In the genomic region with DNA sequence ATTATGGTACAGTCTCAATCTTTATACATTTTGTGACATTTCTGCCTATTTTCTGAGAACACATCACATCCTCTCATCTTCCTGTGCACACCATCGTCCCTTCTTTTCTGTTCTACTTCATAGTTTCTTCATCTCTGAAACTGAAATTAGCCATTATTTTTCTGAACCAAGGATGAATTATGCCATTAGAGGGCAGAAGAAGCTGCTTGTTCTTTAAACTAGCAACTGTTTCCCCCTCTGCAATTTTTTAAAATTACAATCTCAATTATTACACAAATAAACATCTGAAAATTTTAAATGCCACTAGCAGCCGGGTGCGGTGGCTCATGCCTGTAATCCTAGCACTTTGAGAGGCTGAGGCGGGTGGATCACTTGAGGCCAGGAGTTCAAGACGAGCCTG, we compare ENCODE assay signal across 12 cellular contexts. TPM values are rescaled to one million over a fixed set of nuclear protein-coding genes. Genes with fewer than 3 reads are reported as not detected.
A peak's percentile ranks its signal among the peaks of the same experiment; 100 is the strongest.
DNase-seq lines count a peak whose midpoint lies in the region; ATAC-seq and TF ChIP-seq lines count a peak whose summit lies in the region.
"Had no signal": no experiment of that assay in that cellular context is flagged by ENCODE, and none has a peak within 500 bp of the region (broad histone marks: within the 10 kb centered on the region; RNA-seq: fewer than 3 reads in every experiment).

No MANE protein-coding gene starts in this region.

- H3K27me3 ChIP-seq in SK-N-SH (ENCODE audit: insufficient read depth): no peaks in the 10 kb centered on the region
- H3K27me3 ChIP-seq in foreskin keratinocyte: no peaks in the 10 kb centered on the region
- H3K27me3 ChIP-seq in transverse colon: no peaks in the 10 kb centered on the region
- H3K27me3 ChIP-seq: sigmoid colon, thyroid gland had no signal

- WGBS in SK-N-SH (ENCODE audit: low lambda C conversion rate): 79% methylated on average over 5 of the region's 5 CpGs
- 42 to 57% methylated on average over 3 to 5 of the region's 5 CpGs for WGBS in transverse colon (ENCODE audit: low coverage in 1 of 2), 2 donors

- no peak overlapping the region; the same call in 1 of the 2 replicates for H2AFZ ChIP-seq in SK-N-SH (ENCODE audit: low read depth)

- no peaks in the 10 kb centered on the region for H3F3A ChIP-seq in SK-N-SH (replicated peaks; ENCODE audit: insufficient read depth)

- H3K27me3 Mint-ChIP-seq in activated T-helper 17 cell treated with anti-CD3 and anti-CD28 coated beads, Interleukin-2, amount 50 U/mL, for 72 hours: peaks cover 6% of the 10 kb centered on the region

- no peak for TF ChIP-seq EP300 in SK-N-SH (IDR thresholded peaks at IDR 0.05; ENCODE audit: borderline replicate concordance in 1 of 2, low read depth in 1 of 2, low read length in 1 of 2)
- TF ChIP-seq EP300 in transverse colon (IDR thresholded peaks at IDR 0.05; ENCODE audit: low read depth): no peak

- H4K20me1 ChIP-seq in SK-N-SH (ENCODE audit: insufficient read depth): no peaks in the 10 kb centered on the region

- H3K9me3 ChIP-seq in SK-N-SH (no peaks in the 10 kb centered on the region), transverse colon (no peaks in the 10 kb centered on the region)
- H3K9me3 ChIP-seq: sigmoid colon, thyroid gland had no signal

- CTCF ChIA-PET in SK-N-SH (lab: Yijun Ruan, JAX): interaction anchor here (0.6 to 5.3 kb wide), 14 partner anchors 13 to 374 kb away, joined by 3 to 40 read pairs (median 3); no protein-coding TSS in a partner anchor

- POLR2A ChIA-PET in SK-N-SH (lab: Yijun Ruan, JAX): no interaction called here

- H3K9me2 ChIP-seq in SK-N-SH: no peaks in the 10 kb centered on the region

- H3K27ac ChIP-seq in SK-N-SH (ENCODE audit: low read depth in 2 of 2, low read length in 1 of 2) (no peak overlapping the region), foreskin keratinocyte (no peak overlapping the region), transverse colon (no peak overlapping the region)
- H3K27ac ChIP-seq: sigmoid colon, thyroid gland had no signal

- no peak overlapping the region for H3K9ac ChIP-seq in SK-N-SH

- no peaks in the 10 kb centered on the region for H3K79me2 ChIP-seq in SK-N-SH (ENCODE audit: insufficient read depth)

- no peak for ATAC-seq in foreskin keratinocyte
- ATAC-seq in activated T-helper 17 cell treated with anti-CD3 and anti-CD28 coated beads, Interleukin-2, amount 50 U/mL, for 72 hours (replicated peaks): no peak

- TF ChIP-seq CTCF in SK-N-SH (IDR thresholded peaks at IDR 0.05) (peak; percentile 69), foreskin keratinocyte (conservative IDR thresholded peaks at IDR 0.05) (peak; percentile 74), transverse colon (IDR thresholded peaks at IDR 0.05) (peak in 3 of 5 experiments; percentile 5 to 16 (median 10))

- peak; percentile 76 for TF ChIP-seq RAD21 in SK-N-SH (IDR thresholded peaks at IDR 0.05; ENCODE audit: low read length)

- in situ Hi-C loops in transverse colon (cut with MboI; ENCODE audit: low pct_ligation_motif_present in 1 of 4, low pct_unique_long_range_greater_than_20kb in 1 of 4, low sequenced_read_pairs in 3 of 4): loop anchor here in 1 of 4 donors (25.0 kb wide), 1 partner anchor 207 kb away; no protein-coding TSS in a partner anchor

- no peaks in the 10 kb centered on the region for H3K9me3 Mint-ChIP-seq in activated T-helper 17 cell treated with anti-CD3 and anti-CD28 coated beads, Interleukin-2, amount 50 U/mL, for 72 hours

- H3K36me3 ChIP-seq in SK-N-SH (replicated peaks in 1 of 2; ENCODE audit: control insufficient read depth in 1 of 2, insufficient read depth in 2 of 2, low read length in 1 of 2) (no peaks in the 10 kb centered on the region), transverse colon (no peaks in the 10 kb centered on the region)
- H3K36me3 ChIP-seq: sigmoid colon, thyroid gland had no signal

- H3K4me3 ChIP-seq in SK-N-SH (ENCODE audit: low read depth in 2 of 2, low read length in 1 of 2) (no peak overlapping the region), transverse colon (no peak overlapping the region)
- H3K4me3 ChIP-seq: sigmoid colon, thyroid gland had no signal

- H3K27ac Mint-ChIP-seq in activated T-helper 17 cell treated with anti-CD3 and anti-CD28 coated beads, Interleukin-2, amount 50 U/mL, for 72 hours: no peak overlapping the region
- H3K27ac Mint-ChIP-seq: CD14-positive monocyte had no signal

- no peak for TF ChIP-seq POLR2A in transverse colon (IDR thresholded peaks at IDR 0.05)
- TF ChIP-seq POLR2A in erythroblast (IDR thresholded peaks at IDR 0.05; ENCODE audit: low read length): no peak

- no peaks in the 10 kb centered on the region for H3K36me3 Mint-ChIP-seq in activated T-helper 17 cell treated with anti-CD3 and anti-CD28 coated beads, Interleukin-2, amount 50 U/mL, for 72 hours (ENCODE audit: low read depth)
- H3K36me3 Mint-ChIP-seq: CD14-positive monocyte had no signal

- peak; percentile 17 for DNase-seq in SIG-M5 treated with dmso at 0.1 percent for 504 hours (lab: John Stamatoyannopoulos, UW; ENCODE audit: unreplicated experiment)
- no peak for DNase-seq in SIG-M5 (lab: John Stamatoyannopoulos, UW)
- DNase-seq in SK-N-SH: peak; percentile 41
- DNase-seq in foreskin keratinocyte: peak in 1 of 2 donors; percentile 14
- no peak for DNase-seq in transverse colon
- no peak for DNase-seq in erythroblast (lab: John Stamatoyannopoulos, UW)
- DNase-seq in putamen (ENCODE audit: low spot score): no peak
- DNase-seq: NK-92 treated with Interleukin-12 subunit alpha and Interleukin-12 subunit beta, amount 100 ng/mL, for 24 hours; sigmoid colon; thyroid gland had no signal

- H3K4me1 Mint-ChIP-seq in activated T-helper 17 cell treated with anti-CD3 and anti-CD28 coated beads, Interleukin-2, amount 50 U/mL, for 72 hours: peaks cover 4% of the 10 kb centered on the region
- H3K4me1 Mint-ChIP-seq: CD14-positive monocyte had no signal

- H3K4me2 ChIP-seq in SK-N-SH: no peak overlapping the region

- intact Hi-C loops in transverse colon (cut with DNase I; ENCODE audit: low total_unique reads): loop anchor here (10.0 kb wide), 1 partner anchor 214 kb away; no protein-coding TSS in a partner anchor

- H3K4me1 ChIP-seq in SK-N-SH (ENCODE audit: control insufficient read depth in 1 of 2, insufficient read depth in 2 of 2, low read depth in 1 of 2, low read length in 1 of 2) (no peaks in the 10 kb centered on the region; a peak in 1 of 4 replicates), foreskin keratinocyte (peaks cover 2% of the 10 kb centered on the region), transverse colon (no peaks in the 10 kb centered on the region)
- H3K4me1 ChIP-seq: sigmoid colon, thyroid gland had no signal

- no peak overlapping the region for H3K4me3 Mint-ChIP-seq in activated T-helper 17 cell treated with anti-CD3 and anti-CD28 coated beads, Interleukin-2, amount 50 U/mL, for 72 hours
- H3K4me3 Mint-ChIP-seq: CD14-positive monocyte had no signal

TF ChIP-seq in SK-N-SH, 30 proteins besides CTCF, POLR2A, EP300 and RAD21:
- TF ChIP-seq, protein P1, sequence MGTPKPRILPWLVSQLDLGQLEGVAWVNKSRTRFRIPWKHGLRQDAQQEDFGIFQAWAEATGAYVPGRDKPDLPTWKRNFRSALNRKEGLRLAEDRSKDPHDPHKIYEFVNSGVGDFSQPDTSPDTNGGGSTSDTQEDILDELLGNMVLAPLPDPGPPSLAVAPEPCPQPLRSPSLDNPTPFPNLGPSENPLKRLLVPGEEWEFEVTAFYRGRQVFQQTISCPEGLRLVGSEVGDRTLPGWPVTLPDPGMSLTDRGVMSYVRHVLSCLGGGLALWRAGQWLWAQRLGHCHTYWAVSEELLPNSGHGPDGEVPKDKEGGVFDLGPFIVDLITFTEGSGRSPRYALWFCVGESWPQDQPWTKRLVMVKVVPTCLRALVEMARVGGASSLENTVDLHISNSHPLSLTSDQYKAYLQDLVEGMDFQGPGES (IDR thresholded peaks at IDR 0.05; ENCODE audit: low read depth, low read length): no peak
- TF ChIP-seq, protein P2, sequence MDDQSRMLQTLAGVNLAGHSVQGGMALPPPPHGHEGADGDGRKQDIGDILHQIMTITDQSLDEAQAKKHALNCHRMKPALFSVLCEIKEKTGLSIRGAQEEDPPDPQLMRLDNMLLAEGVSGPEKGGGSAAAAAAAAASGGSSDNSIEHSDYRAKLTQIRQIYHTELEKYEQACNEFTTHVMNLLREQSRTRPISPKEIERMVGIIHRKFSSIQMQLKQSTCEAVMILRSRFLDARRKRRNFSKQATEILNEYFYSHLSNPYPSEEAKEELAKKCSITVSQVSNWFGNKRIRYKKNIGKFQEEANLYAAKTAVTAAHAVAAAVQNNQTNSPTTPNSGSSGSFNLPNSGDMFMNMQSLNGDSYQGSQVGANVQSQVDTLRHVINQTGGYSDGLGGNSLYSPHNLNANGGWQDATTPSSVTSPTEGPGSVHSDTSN (IDR thresholded peaks at IDR 0.05): no peak
- peak; percentile 45 for TF ChIP-seq SMC3 (IDR thresholded peaks at IDR 0.05; ENCODE audit: low read depth, low read length)

RNA-seq across cellular contexts. Expression of a gene that starts 41.3 kb away (rescaled TPM):
- 15.1 and 21.8 TPM in 2 replicates for polyA plus RNA-seq in SK-N-SH (2012; rRNA removed)
- 15.1 and 19.6 TPM in 2 replicates for polyA plus RNA-seq in SK-N-SH (2012; cell fraction: cytosol; rRNA removed)
- polyA plus RNA-seq in SK-N-SH (2012; cell fraction: nucleus; rRNA removed): 66.0 and 69.7 TPM in 2 replicates
- 27.4 and 27.8 TPM in 2 replicates for total RNA-seq in foreskin keratinocyte
- 13.1 and 15.4 TPM in 2 replicates for polyA plus RNA-seq in foreskin keratinocyte
- total RNA-seq in transverse colon: 10 to 100 TPM; 38.5 to 67.5 (median 58.5) TPM
- total RNA-seq in activated T-helper 17 cell treated with anti-CD3 and anti-CD28 coated beads, Interleukin-2, amount 50 U/mL, for 72 hours: 10 to 100 TPM; 51.6 to 88.8 TPM

Comparison
In these comparisons a context has a peak if more than half of its experiments do, and no peak if none do; other contexts are left out.
1. DNase-seq: peak in SIG-M5 treated with dmso at 0.1 percent for 504 hours (single experiment) and SK-N-SH (single experiment); none in SIG-M5 (single experiment), transverse colon (single experiment), erythroblast (0 of 2) and putamen (single experiment).
2. CTCF ChIP-seq: peak in every context shown above with its lines; median percentile 74 in foreskin keratinocyte; 69 in SK-N-SH; 10 in transverse colon.